ENCODE assay signal across 19 cellular contexts in the genomic region with DNA sequence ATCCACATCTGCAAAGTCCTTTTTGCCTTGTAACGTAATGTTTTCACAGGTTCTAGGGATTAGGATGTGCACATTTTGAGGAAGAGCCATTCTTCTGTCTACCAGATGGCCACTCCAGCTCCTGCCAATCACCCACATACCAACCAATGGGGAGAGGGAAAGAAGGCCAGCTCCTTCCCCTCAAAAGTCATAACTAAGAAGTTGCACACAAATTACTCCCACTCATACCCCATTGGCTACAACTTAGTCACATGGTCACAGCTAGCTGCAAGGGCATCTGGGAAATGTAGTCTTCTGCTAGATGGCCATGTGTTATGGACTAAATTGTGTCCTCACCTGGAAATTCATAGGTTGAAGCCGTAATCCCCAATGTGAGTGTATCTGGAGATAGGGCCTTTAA. TPM values are rescaled to one million over a fixed set of nuclear protein-coding genes. Genes with fewer than 3 reads are reported as not detected.
DNase-seq lines count a peak whose midpoint lies in the region; ATAC-seq and TF ChIP-seq lines count a peak whose summit lies in the region.
"Had no signal": no experiment of that assay in that cellular context is flagged by ENCODE, and none has a peak within 500 bp of the region (broad histone marks: within the 10 kb centered on the region; RNA-seq: fewer than 3 reads in every experiment).

No MANE protein-coding gene starts in this region.

- TF ChIP-seq EP300 in SK-N-SH (IDR thresholded peaks at IDR 0.05; ENCODE audit: borderline replicate concordance in 1 of 2, low read depth in 1 of 2, low read length in 1 of 2), result no peak

- H3F3A ChIP-seq in SK-N-SH (replicated peaks; ENCODE audit: insufficient read depth), result no peaks in the 10 kb centered on the region

- TF ChIP-seq CTCF in SK-N-SH (IDR thresholded peaks at IDR 0.05), result no peak
- TF ChIP-seq CTCF in GM13976 (IDR thresholded peaks at IDR 0.05; ENCODE audit: borderline replicate concordance, control extremely low read depth, extremely low read depth, insufficient read depth, missing control alignments), result no peak

- H3K36me3 ChIP-seq in SK-N-SH (replicated peaks in 1 of 2; ENCODE audit: control insufficient read depth in 1 of 2, insufficient read depth in 2 of 2, low read length in 1 of 2), result no peaks in the 10 kb centered on the region
- H3K36me3 ChIP-seq: SJSA1 had no signal

- no peak overlapping the region for H2AFZ ChIP-seq in SK-N-SH (ENCODE audit: low read depth)

- H3K27ac ChIP-seq in SK-N-SH (ENCODE audit: low read depth in 2 of 2, low read length in 1 of 2), result no peak overlapping the region
- H3K27ac ChIP-seq: epithelial cell of prostate, HL-60, SJSA1 had no signal

- no peaks in the 10 kb centered on the region for H3K4me1 Mint-ChIP-seq in activated CD4-positive, alpha-beta T cell treated with anti-CD3 and anti-CD28 coated beads for 36 hours
- H3K4me1 Mint-ChIP-seq: immature natural killer cell; stimulated activated effector memory CD8-positive, alpha-beta T cell treated with anti-CD3 and anti-CD28 coated beads, Interleukin-12 subunit alpha, Interleukin-12 subunit beta, amount 100 ng/mL, for 72 hours had no signal

- H3K4me2 ChIP-seq in SK-N-SH, result no peak overlapping the region

- no peak for TF ChIP-seq RAD21 in SK-N-SH (IDR thresholded peaks at IDR 0.05; ENCODE audit: low read length)

- H3K9me2 ChIP-seq in SK-N-SH, result no peaks in the 10 kb centered on the region

- H3K9me3 Mint-ChIP-seq in activated CD4-positive, alpha-beta T cell treated with anti-CD3 and anti-CD28 coated beads for 36 hours (ENCODE audit: low read depth), result peaks cover 3% of the 10 kb centered on the region
- H3K9me3 Mint-ChIP-seq: immature natural killer cell had no signal

- POLR2A ChIA-PET in activated CD4-positive, alpha-beta T cell treated with anti-CD3 and anti-CD28 coated beads for 36 hours (lab: Charles Lee), result no interaction called here
- POLR2A ChIA-PET in SK-N-SH (lab: Yijun Ruan, JAX), result no interaction called here

- in situ Hi-C loops in GM13976 (cut with MboI; ENCODE audit: low sequenced_read_pairs, unreplicated experiment), result no loop called here

- H4K20me1 ChIP-seq in SK-N-SH (ENCODE audit: insufficient read depth), result no peaks in the 10 kb centered on the region

- no peaks in the 10 kb centered on the region for H3K36me3 Mint-ChIP-seq in activated CD4-positive, alpha-beta T cell treated with anti-CD3 and anti-CD28 coated beads for 36 hours (ENCODE audit: low read depth)
- H3K36me3 Mint-ChIP-seq: immature natural killer cell; stimulated activated effector memory CD8-positive, alpha-beta T cell treated with anti-CD3 and anti-CD28 coated beads, Interleukin-12 subunit alpha, Interleukin-12 subunit beta, amount 100 ng/mL, for 72 hours had no signal

- H3K27me3 ChIP-seq in SK-N-SH (ENCODE audit: insufficient read depth), result no peaks in the 10 kb centered on the region

- intact Hi-C loops in activated CD4-positive, alpha-beta T cell treated with anti-CD3 and anti-CD28 coated beads for 36 hours (cut with DNase I, micrococcal nuclease), result no loop called here

- no peaks in the 10 kb centered on the region for H3K9me3 ChIP-seq in SK-N-SH
- H3K9me3 ChIP-seq: SJSA1 had no signal

- no peak overlapping the region for H3K27ac Mint-ChIP-seq in activated CD4-positive, alpha-beta T cell treated with anti-CD3 and anti-CD28 coated beads for 36 hours
- H3K27ac Mint-ChIP-seq: immature natural killer cell; nephron progenitor cell; stimulated activated effector memory CD8-positive, alpha-beta T cell treated with anti-CD3 and anti-CD28 coated beads, Interleukin-12 subunit alpha, Interleukin-12 subunit beta, amount 100 ng/mL, for 72 hours had no signal

- no peak for DNase-seq in activated CD4-positive, alpha-beta T cell treated with anti-CD3 and anti-CD28 coated beads for 36 hours
- no peak for DNase-seq in activated CD4-positive, alpha-beta T cell treated with anti-CD3 and anti-CD28 coated beads, Interleukin-2, amount 50 U/mL, for 4 hours
- DNase-seq in SK-N-SH (no peak), myocyte (ENCODE audit: low read depth) (peak; percentile 45), GM13976 (ENCODE audit: low spot score) (no peak), AG20443 (ENCODE audit: low spot score) (no peak), SK-N-DZ (ENCODE audit: low spot score) (no peak)
- DNase-seq: activated CD8-positive, alpha-beta memory T cell treated with anti-CD3 and anti-CD28 coated beads for 24 hours; amniotic stem cell; immature natural killer cell; NCI-H2029; nephron progenitor cell; stimulated activated CD4-positive, alpha-beta T cell treated with anti-CD3 and anti-CD28 coated beads, Interleukin-12 subunit alpha, Interleukin-12 subunit beta, amount 100 ng/mL, for 4 hours had no signal

- H3K79me2 ChIP-seq in SK-N-SH (ENCODE audit: insufficient read depth), result no peaks in the 10 kb centered on the region

- 63% methylated on average over 2 of the region's 2 CpGs for WGBS in SK-N-SH (ENCODE audit: low lambda C conversion rate)

- peaks cover 8% of the 10 kb centered on the region for H3K27me3 Mint-ChIP-seq in activated CD4-positive, alpha-beta T cell treated with anti-CD3 and anti-CD28 coated beads for 36 hours

- CTCF ChIA-PET in activated CD4-positive, alpha-beta T cell treated with anti-CD3 and anti-CD28 coated beads for 36 hours (lab: Charles Lee), result interaction anchor here (0.7 kb wide), 1 partner anchor 299 kb away, joined by 3 read pairs; no protein-coding TSS in a partner anchor
- CTCF ChIA-PET in SK-N-SH (lab: Yijun Ruan, JAX), result interaction anchor here (0.6 to 3.6 kb wide), 4 partner anchors 27 to 280 kb away, joined by 3 to 14 read pairs (median 4); no protein-coding TSS in a partner anchor

- H3K4me3 ChIP-seq in SK-N-SH (ENCODE audit: low read depth in 2 of 2, low read length in 1 of 2), result no peak overlapping the region
- H3K4me3 ChIP-seq: SJSA1 had no signal

- ATAC-seq in activated CD4-positive, alpha-beta T cell treated with anti-CD3 and anti-CD28 coated beads for 36 hours, result peak; percentile 58
- ATAC-seq in HG03342 (IDR thresholded peaks at IDR 0.05; ENCODE audit: unreplicated experiment), result peak; percentile 71
- ATAC-seq: stimulated activated effector memory CD8-positive, alpha-beta T cell treated with anti-CD3 and anti-CD28 coated beads, Interleukin-12 subunit alpha, Interleukin-12 subunit beta, amount 100 ng/mL, for 72 hours had no signal

- no peak overlapping the region for H3K9ac ChIP-seq in SK-N-SH

- H3K4me1 ChIP-seq in SK-N-SH (ENCODE audit: control insufficient read depth in 1 of 2, insufficient read depth in 2 of 2, low read depth in 1 of 2, low read length in 1 of 2), result no peaks in the 10 kb centered on the region
- H3K4me1 ChIP-seq: SJSA1 had no signal

- no peak overlapping the region for H3K4me3 Mint-ChIP-seq in activated CD4-positive, alpha-beta T cell treated with anti-CD3 and anti-CD28 coated beads for 36 hours
- H3K4me3 Mint-ChIP-seq: immature natural killer cell; nephron progenitor cell; stimulated activated effector memory CD8-positive, alpha-beta T cell treated with anti-CD3 and anti-CD28 coated beads, Interleukin-12 subunit alpha, Interleukin-12 subunit beta, amount 100 ng/mL, for 72 hours had no signal

TF ChIP-seq in SK-N-SH, 30 proteins besides CTCF, POLR2A, EP300 and RAD21 (continues in another document):
- TF ChIP-seq TCF12 (IDR thresholded peaks at IDR 0.05) (no peak), TEAD4 (IDR thresholded peaks at IDR 0.05; ENCODE audit: borderline replicate concordance, insufficient read depth) (no peak), GATA2 (CRISPR knock-in tag; IDR thresholded peaks at IDR 0.05) (no peak), YY1 (IDR thresholded peaks at IDR 0.05; ENCODE audit: low read depth) (no peak)
- TF ChIP-seq, protein P1, sequence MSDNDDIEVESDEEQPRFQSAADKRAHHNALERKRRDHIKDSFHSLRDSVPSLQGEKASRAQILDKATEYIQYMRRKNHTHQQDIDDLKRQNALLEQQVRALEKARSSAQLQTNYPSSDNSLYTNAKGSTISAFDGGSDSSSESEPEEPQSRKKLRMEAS (IDR thresholded peaks at IDR 0.05; ENCODE audit: low read depth), result no peak

RNA-seq across cellular contexts. Expression of gene MYOD1, which starts 15.4 kb away (rescaled TPM):
- not detected for total RNA-seq in activated CD4-positive, alpha-beta T cell treated with anti-CD3 and anti-CD28 coated beads for 36 hours
- polyA plus RNA-seq in SK-N-SH (2012; rRNA removed), result not detected in 2 replicates
- polyA plus RNA-seq in SK-N-SH (2012; cell fraction: cytosol; rRNA removed), result not detected in 2 replicates
- not detected in 2 replicates for polyA plus RNA-seq in SK-N-SH (2012; cell fraction: nucleus; rRNA removed)
- 398 and 510 TPM in 2 replicates for total RNA-seq in myocyte
- 97.5 TPM for polyA plus RNA-seq in myocyte (2012)
- 0.13 TPM in 1 of 2 replicates, not detected in the other for polyA plus RNA-seq in SK-N-DZ (2014; cell fraction: cytosol; rRNA removed)
- polyA plus RNA-seq in SK-N-DZ (2014; cell fraction: nucleus; rRNA removed), result 0.15 TPM in 1 of 2 replicates, not detected in the other
- total RNA-seq: SJSA1 had no signal
- polyA plus RNA-seq: AG04450, immature natural killer cell had no signal

RNA-seq across cellular contexts. Expression of gene KCNC1, which starts 30.6 kb away (rescaled TPM):
- total RNA-seq in activated CD4-positive, alpha-beta T cell treated with anti-CD3 and anti-CD28 coated beads for 36 hours, result not detected
- polyA plus RNA-seq in SK-N-SH (2012; rRNA removed), result 0.13 and 0.18 TPM in 2 replicates
- 0.09 and 0.14 TPM in 2 replicates for polyA plus RNA-seq in SK-N-SH (2012; cell fraction: cytosol; rRNA removed)
- 0.42 and 0.67 TPM in 2 replicates for polyA plus RNA-seq in SK-N-SH (2012; cell fraction: nucleus; rRNA removed)
- 0.27 and 0.57 TPM in 2 replicates for total RNA-seq in myocyte
- polyA plus RNA-seq in myocyte (2012), result 0.54 TPM
- 3.6 and 3.8 TPM in 2 replicates for polyA plus RNA-seq in SK-N-DZ (2014; cell fraction: cytosol; rRNA removed)
- 4.2 and 14.3 TPM in 2 replicates for polyA plus RNA-seq in SK-N-DZ (2014; cell fraction: nucleus; rRNA removed)
- total RNA-seq: SJSA1 had no signal
- polyA plus RNA-seq: AG04450 had no signal

Comparison
In these comparisons a context has a peak if more than half of its experiments do, and no peak if none do; other contexts are left out.
1. RNA of gene MYOD1, which starts 15.4 kb away (total RNA-seq): 398 to 510 TPM in myocyte; not detected in activated CD4-positive, alpha-beta T cell treated with anti-CD3 and anti-CD28 coated beads for 36 hours; every median in the first group is over 100 times any median in the second.